In genomic region chr19:41922585-41922984, GRCh38 we compare ENCODE assay signal across 23 cellular contexts. TPM values are rescaled to one million over a fixed set of nuclear protein-coding genes. Genes with fewer than 3 reads are reported as not detected.
DNase-seq lines count a peak whose midpoint lies in the region; ATAC-seq and TF ChIP-seq lines count a peak whose summit lies in the region.
"Had no signal": no experiment of that assay in that cellular context is flagged by ENCODE, and none has a peak within 500 bp of the region (broad histone marks: within the 10 kb centered on the region; RNA-seq: fewer than 3 reads in every experiment).

No MANE protein-coding gene starts in this region.

- CTCF ChIA-PET in WTC11 (lab: Charles Lee): interaction anchor here (0.9 to 2.1 kb wide), 6 partner anchors 8 to 50 kb away, joined by 3 to 14 read pairs (median 4); partner anchors contain the start of gene RABAC1

- H3F3A ChIP-seq in GM23338 (replicated peaks; ENCODE audit: low read depth): peaks cover 9% of the 10 kb centered on the region

- DNase-seq in GM23338 (ENCODE audit: low spot score) (no peak), WTC11 (ENCODE audit: low spot score) (no peak), retina (peak; percentile 25), RKO (ENCODE audit: low spot score) (no peak), AG20443 (ENCODE audit: low spot score) (no peak)
- DNase-seq: DMS153; GOT3; IMR-90; MM.1S; NCI-H2029; NCI-H446; NCI-H526; NCI-H82; NK-92 treated with Interleukin-12 subunit alpha and Interleukin-12 subunit beta, amount 100 ng/mL, for 24 hours; PC-3; Right ventricle myocardium superior; T-helper 1 cell had no signal

- no peaks in the 10 kb centered on the region; the same call in 2 of the 3 replicates for H3K36me3 Mint-ChIP-seq in GM23338 (ENCODE audit: low read depth)
- no peaks in the 10 kb centered on the region for H3K36me3 Mint-ChIP-seq in WTC11

- H3K36me3 ChIP-seq in GM23338 (ENCODE audit: insufficient read depth) (no peaks in the 10 kb centered on the region), iPS-15b (ENCODE audit: control insufficient read depth, insufficient read depth, low read length) (no peaks in the 10 kb centered on the region)

- H3K79me2 ChIP-seq in GM23338 (replicated peaks; ENCODE audit: insufficient read depth): no peaks in the 10 kb centered on the region

- H3K9me2 ChIP-seq in GM23338 (ENCODE audit: insufficient read depth): no peaks in the 10 kb centered on the region

- POLR2A ChIA-PET in WTC11 (lab: Charles Lee): interaction anchor here (1.0 to 1.5 kb wide), 2 partner anchors 14 to 17 kb away, joined by 4 to 5 read pairs; no protein-coding TSS in a partner anchor

- peaks cover 3% of the 10 kb centered on the region; the same call in 1 of the 3 replicates for H3K9me3 Mint-ChIP-seq in GM23338
- no peaks in the 10 kb centered on the region for H3K9me3 Mint-ChIP-seq in WTC11

- H3K4me1 ChIP-seq in GM23338 (ENCODE audit: insufficient read depth): peaks cover 9% of the 10 kb centered on the region; the same call in 1 of the 2 replicates
- no peaks in the 10 kb centered on the region for H3K4me1 ChIP-seq in iPS-15b (ENCODE audit: control insufficient read depth, insufficient read depth, low read length)

- H3K9me3 ChIP-seq in iPS-15b (ENCODE audit: control insufficient read depth, insufficient read depth, low read length): no peaks in the 10 kb centered on the region
- H3K9me3 ChIP-seq: A549 had no signal

- H4K20me1 ChIP-seq in GM23338 (replicated peaks; ENCODE audit: insufficient read depth): peaks cover 7% of the 10 kb centered on the region; the same call in 1 of the 2 replicates

- H2AFZ ChIP-seq in GM23338: no peak overlapping the region

- peaks cover 10% of the 10 kb centered on the region for H3K27me3 Mint-ChIP-seq in GM23338 (ENCODE audit: insufficient read depth, low read depth, poor library complexity)
- H3K27me3 Mint-ChIP-seq in WTC11 (ENCODE audit: low read depth): no peaks in the 10 kb centered on the region

- peak overlapping the region; percentile 36; the same call in 1 of the 2 replicates for H3K4me3 ChIP-seq in GM23338
- H3K4me3 ChIP-seq in iPS-15b (ENCODE audit: low read depth, low read length): peak overlapping the region; percentile 28
- H3K4me3 ChIP-seq: A549 had no signal

- H3K4me3 Mint-ChIP-seq in GM23338 (peak overlapping the region; percentile 47; the same call in 2 of the 3 replicates), WTC11 (peak overlapping the region; percentile 61)

- no peak overlapping the region for H3K9ac ChIP-seq in iPS-15b (ENCODE audit: low read depth, low read length)
- H3K9ac ChIP-seq: KMS-11 had no signal

- TF ChIP-seq CTCF in GM23338 (conservative IDR thresholded peaks at IDR 0.05; ENCODE audit: low read depth in 2 of 2) (no peak), WTC11 (IDR thresholded peaks at IDR 0.05) (no peak)

- H3K4me1 Mint-ChIP-seq in GM23338 (peaks cover 13% of the 10 kb centered on the region), WTC11 (peaks cover 10% of the 10 kb centered on the region)

- H3K27ac Mint-ChIP-seq in GM23338 (no peak overlapping the region), WTC11 (no peak overlapping the region)

- H3K27me3 ChIP-seq in GM23338 (ENCODE audit: insufficient read depth) (peaks cover 98% of the 10 kb centered on the region), iPS-15b (ENCODE audit: control insufficient read depth, insufficient read depth, low read length) (peaks cover 97% of the 10 kb centered on the region)

- H3K27ac ChIP-seq in GM23338 (ENCODE audit: low read depth): no peak overlapping the region
- H3K27ac ChIP-seq: A549, KMS-11 had no signal

- ATAC-seq in GM23338 (peak; percentile 42), WTC11 (peak; percentile 35), HG03565 (IDR thresholded peaks at IDR 0.05; ENCODE audit: unreplicated experiment) (no peak)
- ATAC-seq: PC-3 had no signal

- H3K4me2 ChIP-seq in GM23338: peak overlapping the region; percentile 73
- H3K4me2 ChIP-seq: A549, KMS-11 had no signal

TF ChIP-seq in GM23338, 12 proteins besides CTCF, POLR2A, EP300 and RAD21 (continues in another document):
- TF ChIP-seq CREB1 (CRISPR knock-in tag; IDR thresholded peaks at IDR 0.05; ENCODE audit: low read depth) (no peak), JUNB (IDR thresholded peaks at IDR 0.05; ENCODE audit: unreplicated experiment) (no peak), EZH2 (IDR thresholded peaks at IDR 0.05; ENCODE audit: low read depth, unreplicated experiment) (no peak), STAT1 (IDR thresholded peaks at IDR 0.05; ENCODE audit: unreplicated experiment) (no peak), EZH2phosphoT487 (IDR thresholded peaks at IDR 0.05; ENCODE audit: unreplicated experiment) (no peak)

TF ChIP-seq in WTC11, 78 proteins besides CTCF, POLR2A, EP300 and RAD21 (continues in another document):
- no peak for TF ChIP-seq IRF1 (CRISPR knock-in tag; IDR thresholded peaks at IDR 0.05)
- no peak for TF ChIP-seq FOXP4 (CRISPR knock-in tag; IDR thresholded peaks at IDR 0.05)
- no peak for TF ChIP-seq CREB1 (CRISPR knock-in tag; IDR thresholded peaks at IDR 0.05)
- no peak for TF ChIP-seq ZNF281 (CRISPR knock-in tag; IDR thresholded peaks at IDR 0.05)
- no peak for TF ChIP-seq KAT7 (CRISPR knock-in tag; IDR thresholded peaks at IDR 0.05; ENCODE audit: borderline replicate concordance)

RNA-seq across cellular contexts. Expression of gene ERFL, which starts 5.7 kb away (rescaled TPM):
- total RNA-seq in GM23338 (2014; rRNA removed; shearing (Covaris generic)): 0.69 TPM in 1 of 2 replicates, not detected in the other
- polyA plus RNA-seq in GM23338 (2016; fragmentation: Nextera tagmentation; extraction: Ambion mirVana): 0.14 TPM in 1 of 2 replicates, not detected in the other
- 0.30 to 0.66 TPM (median 0.31 TPM) in 3 replicates for total RNA-seq in WTC11 (2021)
- total RNA-seq: IMR-90, Right ventricle myocardium superior, RPMI7951, SK-MEL-5 had no signal
- polyA plus RNA-seq: IMR-90 had no signal

RNA-seq across cellular contexts. Expression of gene RABAC1, which starts 36.5 kb away (rescaled TPM):
- total RNA-seq in GM23338 (2014; rRNA removed; shearing (Covaris generic)): 113 and 151 TPM in 2 replicates
- polyA plus RNA-seq in GM23338 (2016; fragmentation: Nextera tagmentation; extraction: Ambion mirVana): 206 and 215 TPM in 2 replicates
- total RNA-seq in WTC11 (2021): 159 to 184 TPM (median 159 TPM) in 3 replicates

RNA-seq across cellular contexts. Expression of gene ARHGEF1, which starts 39.6 kb away (rescaled TPM):
- total RNA-seq in GM23338 (2014; rRNA removed; shearing (Covaris generic)): 36.8 and 44.7 TPM in 2 replicates
- 41.3 and 50.8 TPM in 2 replicates for polyA plus RNA-seq in GM23338 (2016; fragmentation: Nextera tagmentation; extraction: Ambion mirVana)
- total RNA-seq in WTC11 (2021): 77.2 to 102 TPM (median 82.9 TPM) in 3 replicates

RNA-seq across cellular contexts. Expression of gene CD79A, which starts 45.5 kb away (rescaled TPM):
- total RNA-seq in GM23338 (2014; rRNA removed; shearing (Covaris generic)): not detected in 2 replicates
- 0.27 and 0.47 TPM in 2 replicates for polyA plus RNA-seq in GM23338 (2016; fragmentation: Nextera tagmentation; extraction: Ambion mirVana)
- 0.42 to 1.2 TPM (median 0.71 TPM) in 3 replicates for total RNA-seq in WTC11 (2021)
- total RNA-seq: IMR-90, Right ventricle myocardium superior, RPMI7951 had no signal
